11 cellular contexts compared by ENCODE assay signal in genomic region chr2:33022989-33023731, GRCh38.
A peak's percentile ranks its signal among the peaks of the same experiment; 100 is the strongest.
DNase-seq lines count a peak whose midpoint lies in the region; TF ChIP-seq lines count a peak whose summit lies in the region.
"Had no signal": no experiment of that assay in that cellular context is flagged by ENCODE, and none has a peak within 500 bp of the region (broad histone marks: within the 10 kb centered on the region; RNA-seq: fewer than 3 reads in every experiment).

No MANE protein-coding gene starts in this region.

- WGBS in transverse colon (ENCODE audit: low coverage in 1 of 2), 2 donors, result 13 to 24% methylated on average over 6 of the region's 6 CpGs

- H3K9me3 ChIP-seq in cardiac muscle cell (ENCODE audit: low read depth) (no peaks in the 10 kb centered on the region), left ventricle myocardium inferior (replicated peaks) (peaks cover 10% of the 10 kb centered on the region), transverse colon (no peaks in the 10 kb centered on the region), tibial artery (peaks cover 0 to 4% (median 0%) of the 10 kb centered on the region in 3 donors)
- H3K9me3 ChIP-seq: thyroid gland had no signal

- in situ Hi-C loops in transverse colon (cut with MboI; ENCODE audit: low pct_ligation_motif_present in 1 of 4, low pct_unique_long_range_greater_than_20kb in 1 of 4, low sequenced_read_pairs in 3 of 4), result no loop called here

- H3K4me3 ChIP-seq in cardiac muscle cell (no peak overlapping the region), left ventricle myocardium inferior (no peak overlapping the region), transverse colon (no peak overlapping the region), tibial artery (no peak overlapping the region)
- H3K4me3 ChIP-seq: thyroid gland had no signal

- H3K36me3 ChIP-seq in cardiac muscle cell (peaks cover 16% of the 10 kb centered on the region), left ventricle myocardium inferior (peaks cover 12% of the 10 kb centered on the region), transverse colon (no peaks in the 10 kb centered on the region), tibial artery (no peaks in the 10 kb centered on the region)
- H3K36me3 ChIP-seq: thyroid gland had no signal

- no peak for TF ChIP-seq CTCF in cardiac muscle cell (IDR thresholded peaks at IDR 0.05; ENCODE audit: low read depth, low read length)
- no peak for TF ChIP-seq CTCF in left ventricle myocardium inferior (IDR thresholded peaks at IDR 0.05; ENCODE audit: borderline replicate concordance)
- no peak for TF ChIP-seq CTCF in transverse colon (IDR thresholded peaks at IDR 0.05)
- TF ChIP-seq CTCF in tibial artery (IDR thresholded peaks at IDR 0.05), result no peak

- intact Hi-C loops in cardiac septum (cut with DNase I), result loop anchor here (2.0 kb wide), 1 partner anchor 76 kb away; the partner anchor contains the start of gene LTBP1
- intact Hi-C loops in left ventricle myocardium inferior (cut with micrococcal nuclease), result no loop called here
- intact Hi-C loops in transverse colon (cut with DNase I; ENCODE audit: low total_unique reads), result no loop called here
- intact Hi-C loops in tibial artery (cut with DNase I; ENCODE audit: low total_unique reads), result loop anchor here (5.0 kb wide), 1 partner anchor 76 kb away; the partner anchor contains the start of gene LTBP1

- no peak for TF ChIP-seq POLR2A in transverse colon (IDR thresholded peaks at IDR 0.05)

- H3K4me1 ChIP-seq in cardiac muscle cell (ENCODE audit: low read depth) (peaks cover 49% of the 10 kb centered on the region), left ventricle myocardium inferior (peaks cover 45% of the 10 kb centered on the region), transverse colon (peaks cover 0 to 15% (median 4%) of the 10 kb centered on the region in 4 donors), tibial artery (peaks cover 0 to 43% (median 6%) of the 10 kb centered on the region in 4 donors)
- H3K4me1 ChIP-seq: thyroid gland had no signal

- H3K27me3 ChIP-seq in cardiac muscle cell, result no peaks in the 10 kb centered on the region
- no peaks in the 10 kb centered on the region for H3K27me3 ChIP-seq in left ventricle myocardium inferior (ENCODE audit: low read depth)
- no peaks in the 10 kb centered on the region for H3K27me3 ChIP-seq in transverse colon
- no peaks in the 10 kb centered on the region for H3K27me3 ChIP-seq in tibial artery
- H3K27me3 ChIP-seq: thyroid gland had no signal

- TF ChIP-seq EP300 in transverse colon (IDR thresholded peaks at IDR 0.05; ENCODE audit: low read depth), result no peak

- H3K27ac ChIP-seq in cardiac muscle cell (peak overlapping the region; percentile 94), left ventricle myocardium inferior (replicated peaks) (peak overlapping the region; percentile 75), transverse colon (peak overlapping the region; percentile 10 to 35 (median 16)), tibial artery (peak overlapping the region in 1 of 2 donors; percentile 67)
- H3K27ac ChIP-seq: thyroid gland had no signal

- DNase-seq in cardiac muscle cell (ENCODE audit: low read depth in 1 of 2, low spot score in 1 of 2) (peak in 1 of 2 donors; percentile 79), cardiac septum (ENCODE audit: low spot score) (no peak), amniotic stem cell (lab: John Stamatoyannopoulos, UW) (peak; percentile 62), left ventricle myocardium inferior (no peak), transverse colon (no peak), tibial artery (no peak), SHP77 (lab: John Stamatoyannopoulos, UW) (no peak), NCI-H2081 treated with DMSO at 0.1 percent for 48 hours (lab: John Stamatoyannopoulos, UW) (no peak)
- DNase-seq: anterior cingulate cortex, islet precursor cell, thyroid gland had no signal

Comparison
In these comparisons a context has a peak if more than half of its experiments do, and no peak if none do; other contexts are left out.
1. intact Hi-C loops: an anchor here in cardiac septum (2.0 kb wide) and tibial artery (5.0 kb wide); none called in left ventricle myocardium inferior and transverse colon.